Comparison of ENCODE assay signal across 22 cellular contexts in the genomic region with DNA sequence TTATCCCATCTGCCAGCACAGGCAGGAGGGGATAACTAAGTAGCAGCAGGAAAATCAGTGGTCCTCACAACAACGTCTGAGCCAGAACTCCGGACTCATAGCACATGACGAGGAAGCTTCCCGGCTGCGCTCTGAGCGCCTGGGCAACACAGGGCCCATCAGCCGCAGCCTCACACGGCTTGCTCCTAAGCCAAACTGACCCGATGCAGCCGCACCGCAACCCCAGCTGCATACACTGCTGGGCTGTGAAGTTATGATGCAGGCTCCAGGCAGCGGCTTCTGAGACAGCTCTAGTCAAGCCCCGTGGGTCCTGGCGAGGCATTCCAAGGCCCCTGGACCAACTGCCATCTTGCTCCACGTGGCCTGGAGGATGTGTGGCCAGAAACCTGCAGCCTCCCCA. TPM values are rescaled to one million over a fixed set of nuclear protein-coding genes. Genes with fewer than 3 reads are reported as not detected.
DNase-seq lines count a peak whose midpoint lies in the region; ATAC-seq, FAIRE-seq and TF ChIP-seq lines count a peak whose summit lies in the region.
"Had no signal": no experiment of that assay in that cellular context is flagged by ENCODE, and none has a peak within 500 bp of the region (broad histone marks: within the 10 kb centered on the region; RNA-seq: fewer than 3 reads in every experiment).

No MANE protein-coding gene starts in this region.

- FAIRE-seq in urothelium cell line (lab: Jason Lieb, UNC): no peak
- FAIRE-seq: A549 had no signal

- CTCF ChIA-PET in OCI-LY7 (lab: Charles Lee; ENCODE audit: unreplicated experiment) (no interaction called here), PC-3 (lab: Charles Lee) (no interaction called here)

- peak overlapping the region in 1 of 11 experiments; percentile 4; a peak in 1 of 22 replicates for H3K27ac ChIP-seq in BLaER1 treated with 17β-estradiol and CSF1 and Interleukin-3, amounts not matched to agents 10 nM and 100 nM
- no peak overlapping the region for H3K27ac ChIP-seq in OCI-LY7 (ENCODE audit: low read depth, low read length, poor library complexity, severe bottlenecking)
- no peak overlapping the region for H3K27ac ChIP-seq in hepatocyte
- H3K27ac ChIP-seq in osteoblast (ENCODE audit: low read depth, low read length): no peak overlapping the region
- H3K27ac ChIP-seq in PC-3 (ENCODE audit: low read length): no peak overlapping the region
- H3K27ac ChIP-seq: A549, KMS-11 had no signal

- H3K4me1 ChIP-seq in BLaER1 treated with 17β-estradiol and CSF1 and Interleukin-3, amounts not matched to agents 10 nM and 100 nM: peaks cover 24 to 59% (median 53%) of the 10 kb centered on the region in 10 experiments
- peaks cover 38% of the 10 kb centered on the region for H3K4me1 ChIP-seq in OCI-LY7 (ENCODE audit: insufficient read depth, low read length, poor library complexity, severe bottlenecking)
- no peaks in the 10 kb centered on the region for H3K4me1 ChIP-seq in hepatocyte (ENCODE audit: insufficient read depth)
- H3K4me1 ChIP-seq in osteoblast (ENCODE audit: insufficient read depth, low read length): peaks cover 7% of the 10 kb centered on the region
- H3K4me1 ChIP-seq in PC-3 (ENCODE audit: insufficient read depth, low read length): no peaks in the 10 kb centered on the region; the same call in 1 of the 2 replicates
- H3K4me1 ChIP-seq: A549 had no signal

- H3K79me2 ChIP-seq in OCI-LY7 (ENCODE audit: insufficient read depth, low read depth, low read length): no peaks in the 10 kb centered on the region
- no peaks in the 10 kb centered on the region for H3K79me2 ChIP-seq in hepatocyte
- H3K79me2 ChIP-seq in osteoblast (ENCODE audit: insufficient read depth, low read length): no peaks in the 10 kb centered on the region
- H3K79me2 ChIP-seq in PC-3 (ENCODE audit: low read length): no peaks in the 10 kb centered on the region

- H3K4me3 ChIP-seq in BLaER1 treated with 17β-estradiol and CSF1 and Interleukin-3, amounts not matched to agents 10 nM and 100 nM: no peak overlapping the region
- H3K4me3 ChIP-seq in OCI-LY7 (ENCODE audit: low read depth, low read length, poor library complexity, severe bottlenecking) (no peak overlapping the region), hepatocyte (no peak overlapping the region), osteoblast (ENCODE audit: insufficient read depth, low read length) (no peak overlapping the region), PC-3 (ENCODE audit: low read length) (no peak overlapping the region)
- H3K4me3 ChIP-seq: A549 had no signal

- H3K9me2 ChIP-seq in OCI-LY7 (ENCODE audit: insufficient read depth, low read length) (no peaks in the 10 kb centered on the region), hepatocyte (replicated peaks; ENCODE audit: insufficient read depth) (no peaks in the 10 kb centered on the region), PC-3 (replicated peaks; ENCODE audit: low read length) (no peaks in the 10 kb centered on the region)

- peaks cover 0 to 24% (median 8%) of the 10 kb centered on the region in 11 experiments; a peak in 12 of 22 replicates for H3K36me3 ChIP-seq in BLaER1 treated with 17β-estradiol and CSF1 and Interleukin-3, amounts not matched to agents 10 nM and 100 nM
- no peaks in the 10 kb centered on the region for H3K36me3 ChIP-seq in OCI-LY7 (ENCODE audit: insufficient read depth, low read length)
- no peaks in the 10 kb centered on the region for H3K36me3 ChIP-seq in hepatocyte (replicated peaks; ENCODE audit: insufficient read depth, low read depth)
- H3K36me3 ChIP-seq in osteoblast (ENCODE audit: insufficient read depth, low read length): no peaks in the 10 kb centered on the region
- peaks cover 6% of the 10 kb centered on the region; the same call in 1 of the 2 replicates for H3K36me3 ChIP-seq in PC-3 (ENCODE audit: low read depth, low read length)

- POLR2A ChIA-PET in OCI-LY7 (lab: Charles Lee) (no interaction called here), PC-3 (lab: Charles Lee; ENCODE audit: unreplicated experiment) (no interaction called here)

- ATAC-seq in PC-3: no peak
- ATAC-seq: A549 had no signal

- H3K9ac ChIP-seq in BLaER1 treated with 17β-estradiol and CSF1 and Interleukin-3, amounts not matched to agents 10 nM and 100 nM: peak overlapping the region in 3 of 11 experiments; percentile 6 to 35 (median 7); a peak in 1 of 22 replicates
- no peak overlapping the region for H3K9ac ChIP-seq in PC-3 (ENCODE audit: low read length)
- H3K9ac ChIP-seq: KMS-11 had no signal

- H3K9me3 ChIP-seq in BLaER1 treated with 17β-estradiol and CSF1 and Interleukin-3, amounts not matched to agents 10 nM and 100 nM (replicated peaks in 1 of 11): no peaks in the 10 kb centered on the region
- H3K9me3 ChIP-seq in OCI-LY7 (ENCODE audit: low read length) (no peaks in the 10 kb centered on the region), hepatocyte (ENCODE audit: low read depth) (no peaks in the 10 kb centered on the region), osteoblast (ENCODE audit: low read depth, low read length) (no peaks in the 10 kb centered on the region), PC-3 (ENCODE audit: low read length) (no peaks in the 10 kb centered on the region)
- H3K9me3 ChIP-seq: A549 had no signal

- BruUV-seq in OCI-LY7 (replicated peaks; lab: Mats Ljungman, UMichigan) (no TSS peak), PC-3 (replicated peaks; lab: Mats Ljungman, UMichigan) (no TSS peak)

- TF ChIP-seq CTCF in OCI-LY7 (conservative IDR thresholded peaks at IDR 0.05; ENCODE audit: low read length) (no peak), hepatocyte (IDR thresholded peaks at IDR 0.05; ENCODE audit: poor library complexity) (no peak), osteoblast (IDR thresholded peaks at IDR 0.05; ENCODE audit: extremely low read depth, low read depth, low read length) (no peak), PC-3 (conservative IDR thresholded peaks at IDR 0.05; ENCODE audit: low read depth, low read length) (no peak)

- peaks cover 0 to 6% (median 0%) of the 10 kb centered on the region in 11 experiments; a peak in 1 of 22 replicates for H4K20me1 ChIP-seq in BLaER1 treated with 17β-estradiol and CSF1 and Interleukin-3, amounts not matched to agents 10 nM and 100 nM
- no peaks in the 10 kb centered on the region for H4K20me1 ChIP-seq in OCI-LY7 (ENCODE audit: insufficient read depth, low read length)
- no peaks in the 10 kb centered on the region for H4K20me1 ChIP-seq in hepatocyte (ENCODE audit: insufficient read depth, poor library complexity, severe bottlenecking)
- H4K20me1 ChIP-seq in osteoblast (ENCODE audit: insufficient read depth, low read length): no peaks in the 10 kb centered on the region
- no peaks in the 10 kb centered on the region for H4K20me1 ChIP-seq in PC-3 (ENCODE audit: low read length)

- intact Hi-C loops in OCI-LY7 (cut with micrococcal nuclease; ENCODE audit: unreplicated experiment) (no loop called here), PC-3 (cut with micrococcal nuclease) (no loop called here)

- peak overlapping the region in 9 of 11 experiments; percentile 7 to 75 (median 52); a peak in 17 of 22 replicates for H3K4me2 ChIP-seq in BLaER1 treated with 17β-estradiol and CSF1 and Interleukin-3, amounts not matched to agents 10 nM and 100 nM
- H3K4me2 ChIP-seq in OCI-LY7 (ENCODE audit: low read length) (peak overlapping the region; percentile 37), hepatocyte (no peak overlapping the region), osteoblast (ENCODE audit: insufficient read depth, low read length) (no peak overlapping the region), PC-3 (ENCODE audit: low read length) (no peak overlapping the region)
- H3K4me2 ChIP-seq: A549, KMS-11 had no signal

- 94% methylated on average over 15 of the region's 15 CpGs for WGBS in hepatocyte (ENCODE audit: low lambda C conversion rate, missing lambda C conversion rate)

- H3F3A ChIP-seq in PC-3 (ENCODE audit: low read length, unreplicated experiment): no peaks in the 10 kb centered on the region

- no peak overlapping the region for H2AFZ ChIP-seq in OCI-LY7 (ENCODE audit: low read length)
- H2AFZ ChIP-seq in hepatocyte: no peak overlapping the region
- no peak overlapping the region for H2AFZ ChIP-seq in osteoblast (ENCODE audit: low read length)
- H2AFZ ChIP-seq in PC-3 (ENCODE audit: low read length): no peak overlapping the region

- H3K27me3 ChIP-seq in BLaER1 treated with 17β-estradiol and CSF1 and Interleukin-3, amounts not matched to agents 10 nM and 100 nM: no peaks in the 10 kb centered on the region
- no peaks in the 10 kb centered on the region for H3K27me3 ChIP-seq in hepatocyte
- no peaks in the 10 kb centered on the region for H3K27me3 ChIP-seq in osteoblast (ENCODE audit: insufficient read depth, low read length)
- no peaks in the 10 kb centered on the region for H3K27me3 ChIP-seq in PC-3 (ENCODE audit: low read length)

- DNase-seq in OCI-LY7 (ENCODE audit: low spot score) (no peak), hepatocyte (ENCODE audit: low spot score) (peak; percentile 5), osteoblast (ENCODE audit: insufficient read length, low spot score, missing footprints) (peak; percentile 37), GOT3 (lab: John Stamatoyannopoulos, UW) (no peak), PC-3 (no peak), NCI-H2029 treated with DMSO at 0.1 percent for 48 hours (lab: John Stamatoyannopoulos, UW) (no peak), urothelium cell line (ENCODE audit: low spot score) (no peak)
- DNase-seq: CD4-positive, CD25-positive, alpha-beta regulatory T cell; COR-L47; DMS79; HCEC 1CT; IMR-90; NCI-H1092 treated with DMSO at 0.1 percent for 48 hours; NCI-H1436 treated with DMSO at 0.1 percent for 48 hours; NCI-H1930; NCI-H2227 treated with DMSO at 0.1 percent for 48 hours; NCI-H510A; NCI-H82; SHP77 had no signal

RNA-seq across cellular contexts. Expression of a gene that starts 28.1 kb away (rescaled TPM):
- 16.6 and 22.5 TPM in 2 replicates for total RNA-seq in OCI-LY7 (2014; rRNA removed; shearing (Covaris generic))
- 18.0 and 23.2 TPM in 2 replicates for total RNA-seq in OCI-LY7 (2022)
- total RNA-seq in hepatocyte: 39.4 and 59.2 TPM in 2 replicates
- 51.3 and 55.2 TPM in 2 replicates for polyA plus RNA-seq in hepatocyte
- total RNA-seq in osteoblast: 36.9 and 39.8 TPM in 2 replicates
- total RNA-seq in PC-3 (2014; rRNA removed): 47.2 and 50.1 TPM in 2 replicates

RNA-seq across cellular contexts. Expression of a gene that starts 28.4 kb away (rescaled TPM):
- 83.6 and 130 TPM in 2 replicates for total RNA-seq in OCI-LY7 (2014; rRNA removed; shearing (Covaris generic))
- total RNA-seq in OCI-LY7 (2022) (83.3 and 86.0 TPM in 2 replicates), hepatocyte (7.1 and 9.1 TPM in 2 replicates), osteoblast (4.3 and 5.0 TPM in 2 replicates), PC-3 (2014; rRNA removed) (61.3 and 80.3 TPM in 2 replicates)
- 7.7 and 8.2 TPM in 2 replicates for polyA plus RNA-seq in hepatocyte

Comparison
In these comparisons a context has a peak if more than half of its experiments do, and no peak if none do; other contexts are left out.
1. H3K4me2 ChIP-seq: peak in BLaER1 treated with 17β-estradiol and CSF1 and Interleukin-3, amounts not matched to agents 10 nM and 100 nM (9 of 11) and OCI-LY7 (single experiment); none in hepatocyte (single experiment), osteoblast (single experiment) and PC-3 (single experiment).
2. DNase-seq: peak in hepatocyte (single experiment) and osteoblast (single experiment); none in OCI-LY7 (single experiment), GOT3 (single experiment), PC-3 (single experiment), NCI-H2029 treated with DMSO at 0.1 percent for 48 hours (single experiment) and urothelium cell line (single experiment).